In genomic region chr12:10140001-10140400, GRCh38 we compare ENCODE assay signal across 8 cellular contexts. TPM values are rescaled to one million over a fixed set of nuclear protein-coding genes. Genes with fewer than 3 reads are reported as not detected.
DNase-seq lines count a peak whose midpoint lies in the region; ATAC-seq and TF ChIP-seq lines count a peak whose summit lies in the region.

No MANE protein-coding gene starts in this region.

- H3K27ac Mint-ChIP-seq in stimulated activated memory B cell treated with anti-CD40 and anti-IgM and Interleukin-4, amounts not matched to agents 10 μg/mL and 1 μg/mL and 100 μg/mL, for 72 hours, result no peak overlapping the region

- H3K27me3 ChIP-seq in prostate gland (replicated peaks; ENCODE audit: insufficient read depth), result no peaks in the 10 kb centered on the region
- H3K27me3 ChIP-seq in effector memory CD4-positive, alpha-beta T cell (replicated peaks; ENCODE audit: control insufficient read depth, insufficient read depth, low read length, poor library complexity, severe bottlenecking), result peaks cover 4% of the 10 kb centered on the region

- no peak overlapping the region for H3K4me3 ChIP-seq in prostate gland
- no peak overlapping the region for H3K4me3 ChIP-seq in effector memory CD4-positive, alpha-beta T cell (ENCODE audit: insufficient read depth, low read depth, low read length, poor library complexity, severe bottlenecking)

- 10% methylated on average over 2 of the region's 2 CpGs for WGBS in prostate gland

- H3K36me3 ChIP-seq in prostate gland, result no peaks in the 10 kb centered on the region
- H3K36me3 ChIP-seq in effector memory CD4-positive, alpha-beta T cell (ENCODE audit: control insufficient read depth, insufficient read depth, low read length), result no peaks in the 10 kb centered on the region

- no peak for TF ChIP-seq POLR2A in prostate gland (IDR thresholded peaks at IDR 0.05)

- intact Hi-C loops in prostate gland (cut with DNase I), result no loop called here

- H3K27ac ChIP-seq in prostate gland, result no peak overlapping the region
- no peak overlapping the region for H3K27ac ChIP-seq in effector memory CD4-positive, alpha-beta T cell (ENCODE audit: insufficient read depth, low read length, poor library complexity, severe bottlenecking)

- TF ChIP-seq CTCF in GM13976 (IDR thresholded peaks at IDR 0.05; ENCODE audit: borderline replicate concordance, control extremely low read depth, extremely low read depth, insufficient read depth, missing control alignments), result peak; percentile 53
- peak in 3 of 4 experiments; percentile 45 to 70 (median 64) for TF ChIP-seq CTCF in prostate gland (IDR thresholded peaks at IDR 0.05)

- H3K9me3 ChIP-seq in prostate gland, result no peaks in the 10 kb centered on the region
- H3K9me3 ChIP-seq in effector memory CD4-positive, alpha-beta T cell (ENCODE audit: control insufficient read depth, low read length), result no peaks in the 10 kb centered on the region

- H3K9me3 Mint-ChIP-seq in activated T-cell treated with anti-CD3 and anti-CD28 coated beads, Interleukin-2, amount 50 U/mL, for 4 hours, result no peaks in the 10 kb centered on the region
- H3K9me3 Mint-ChIP-seq in stimulated activated memory B cell treated with anti-CD40 and anti-IgM and Interleukin-4, amounts not matched to agents 10 μg/mL and 1 μg/mL and 100 μg/mL, for 72 hours, result no peaks in the 10 kb centered on the region

- DNase-seq in AG08396 (ENCODE audit: low spot score) (peak; percentile 40), GM13976 (ENCODE audit: low spot score) (peak; percentile 46), NOMO-1 (lab: John Stamatoyannopoulos, UW; ENCODE audit: unreplicated experiment in 2 of 2) (peak; percentile 60 to 80), foreskin melanocyte (peak; percentile 48), prostate gland (ENCODE audit: low spot score) (no peak)
- peak; percentile 21 for DNase-seq in activated T-cell treated with anti-CD3 and anti-CD28 coated beads, Interleukin-2, amount 50 U/mL, for 4 hours
- no peak for DNase-seq in effector memory CD4-positive, alpha-beta T cell

- no peaks in the 10 kb centered on the region for H3K36me3 Mint-ChIP-seq in activated T-cell treated with anti-CD3 and anti-CD28 coated beads, Interleukin-2, amount 50 U/mL, for 4 hours (ENCODE audit: insufficient read depth)
- H3K36me3 Mint-ChIP-seq in stimulated activated memory B cell treated with anti-CD40 and anti-IgM and Interleukin-4, amounts not matched to agents 10 μg/mL and 1 μg/mL and 100 μg/mL, for 72 hours, result no peaks in the 10 kb centered on the region

- H3K27me3 Mint-ChIP-seq in activated T-cell treated with anti-CD3 and anti-CD28 coated beads, Interleukin-2, amount 50 U/mL, for 4 hours (ENCODE audit: low read depth), result peaks cover 14% of the 10 kb centered on the region
- H3K27me3 Mint-ChIP-seq in stimulated activated memory B cell treated with anti-CD40 and anti-IgM and Interleukin-4, amounts not matched to agents 10 μg/mL and 1 μg/mL and 100 μg/mL, for 72 hours, result peaks cover 42% of the 10 kb centered on the region

- peaks cover 1% of the 10 kb centered on the region for H3K4me1 Mint-ChIP-seq in activated T-cell treated with anti-CD3 and anti-CD28 coated beads, Interleukin-2, amount 50 U/mL, for 4 hours (ENCODE audit: low read depth)
- H3K4me1 Mint-ChIP-seq in stimulated activated memory B cell treated with anti-CD40 and anti-IgM and Interleukin-4, amounts not matched to agents 10 μg/mL and 1 μg/mL and 100 μg/mL, for 72 hours, result no peaks in the 10 kb centered on the region

- no peaks in the 10 kb centered on the region for H3K4me1 ChIP-seq in prostate gland (replicated peaks)
- no peaks in the 10 kb centered on the region for H3K4me1 ChIP-seq in effector memory CD4-positive, alpha-beta T cell (ENCODE audit: control insufficient read depth, insufficient read depth, low read length, poor library complexity, severe bottlenecking)

- ATAC-seq in activated T-cell treated with anti-CD3 and anti-CD28 coated beads, Interleukin-2, amount 50 U/mL, for 4 hours, result peak; percentile 48 to 62
- ATAC-seq in stimulated activated memory B cell treated with anti-CD40 and anti-IgM and Interleukin-4, amounts not matched to agents 10 μg/mL and 1 μg/mL and 100 μg/mL, for 72 hours, result no peak

- no peak overlapping the region for H3K4me3 Mint-ChIP-seq in activated T-cell treated with anti-CD3 and anti-CD28 coated beads, Interleukin-2, amount 50 U/mL, for 4 hours
- no peak overlapping the region for H3K4me3 Mint-ChIP-seq in stimulated activated memory B cell treated with anti-CD40 and anti-IgM and Interleukin-4, amounts not matched to agents 10 μg/mL and 1 μg/mL and 100 μg/mL, for 72 hours

- in situ Hi-C loops in GM13976 (cut with MboI; ENCODE audit: low sequenced_read_pairs, unreplicated experiment), result loop anchor here (10.0 to 25.0 kb wide), 2 partner anchors 95 to 328 kb away; no protein-coding TSS in a partner anchor

RNA-seq across cellular contexts. Expression of gene CLEC7A, which starts 10.0 kb away (rescaled TPM):
- total RNA-seq in activated T-cell treated with anti-CD3 and anti-CD28 coated beads, Interleukin-2, amount 50 U/mL, for 4 hours, result under 1 TPM in 2 of 3 donors, not detected in 1; 0.16 to 0.69 TPM
- total RNA-seq in prostate gland, result 1 to 10 TPM; 3.4 to 4.6 TPM

RNA-seq across cellular contexts. Expression of gene OLR1, which starts 31.9 kb away (rescaled TPM):
- not detected for total RNA-seq in activated T-cell treated with anti-CD3 and anti-CD28 coated beads, Interleukin-2, amount 50 U/mL, for 4 hours
- 1 to 10 TPM; 1.2 to 2.1 TPM for total RNA-seq in prostate gland

RNA-seq across cellular contexts. Expression of gene TMEM52B, which starts 38.8 kb away (rescaled TPM):
- not detected for total RNA-seq in activated T-cell treated with anti-CD3 and anti-CD28 coated beads, Interleukin-2, amount 50 U/mL, for 4 hours
- total RNA-seq in prostate gland, result under 1 TPM in 1 of 2 donors, not detected in 1; 0.17 TPM

RNA-seq across cellular contexts. Expression of gene CLEC1A, which starts 41.2 kb away (rescaled TPM):
- total RNA-seq in activated T-cell treated with anti-CD3 and anti-CD28 coated beads, Interleukin-2, amount 50 U/mL, for 4 hours, result not detected
- total RNA-seq in prostate gland, result 1 to 10 TPM; 1.5 to 3.5 TPM

Comparison
In these comparisons a context has a peak if more than half of its experiments do, and no peak if none do; other contexts are left out.
1. DNase-seq: peak in AG08396 (single experiment), GM13976 (single experiment), NOMO-1 (2 of 2), activated T-cell treated with anti-CD3 and anti-CD28 coated beads, Interleukin-2, amount 50 U/mL, for 4 hours (single experiment) and foreskin melanocyte (single experiment); none in prostate gland (single experiment) and effector memory CD4-positive, alpha-beta T cell (0 of 3).